Comparison of ENCODE assay signal across 8 cellular contexts in genomic region chr4:42397256-42397634, GRCh38. TPM values are rescaled to one million over a fixed set of nuclear protein-coding genes. Genes with fewer than 3 reads are reported as not detected.
DNase-seq lines count a peak whose midpoint lies in the region; ATAC-seq lines count a peak whose summit lies in the region.

Gene SHISA3 (plus strand): TSS chr4:42397488. CDS start chr4:42398057, 569 bp downstream.

- no peak within 1 kb of the TSS for H3K27ac Mint-ChIP-seq in CD4-positive, CD25-positive, alpha-beta regulatory T cell
- no peak within 1 kb of the TSS for H3K27ac Mint-ChIP-seq in activated CD4-positive, alpha-beta memory T cell treated with anti-CD3 and anti-CD28 coated beads, Interleukin-2, amount 10 ng/mL, durations not matched to agents 7 days and 5 days

- ATAC-seq in CD4-positive, CD25-positive, alpha-beta regulatory T cell (ENCODE audit: low read depth in 2 of 2), result no peak
- ATAC-seq in GM19324 (IDR thresholded peaks at IDR 0.05; ENCODE audit: low FRiP score, unreplicated experiment) (peak; percentile 33), HG03521 (IDR thresholded peaks at IDR 0.05; ENCODE audit: unreplicated experiment) (peak; percentile 25), right cardiac atrium (peak; percentile 77 to 80)

- H3K27me3 Mint-ChIP-seq in CD4-positive, CD25-positive, alpha-beta regulatory T cell, result peaks cover 67% of the 10 kb centered on the region
- H3K27me3 Mint-ChIP-seq in activated CD4-positive, alpha-beta memory T cell treated with anti-CD3 and anti-CD28 coated beads, Interleukin-2, amount 10 ng/mL, durations not matched to agents 7 days and 5 days, result peaks cover 67% of the 10 kb centered on the region

- H3K4me3 Mint-ChIP-seq in CD4-positive, CD25-positive, alpha-beta regulatory T cell, result peak within 1 kb of the TSS; percentile 79 to 90 (median 86)
- H3K4me3 Mint-ChIP-seq in activated CD4-positive, alpha-beta memory T cell treated with anti-CD3 and anti-CD28 coated beads, Interleukin-2, amount 10 ng/mL, durations not matched to agents 7 days and 5 days, result peak within 1 kb of the TSS; percentile 69

- POLR2A ChIA-PET in activated CD4-positive, alpha-beta memory T cell treated with anti-CD3 and anti-CD28 coated beads, Interleukin-2, amount 10 ng/mL, durations not matched to agents 7 days and 5 days (lab: Charles Lee), result interaction anchor here (0.6 kb wide), 1 partner anchor 435 kb away, joined by 3 read pairs; no protein-coding TSS in a partner anchor

- intact Hi-C loops in right cardiac atrium (cut with DNase I), result no loop called here

- peaks cover 6 to 31% (median 16%) of the 10 kb centered on the region in 4 donors for H3K4me1 Mint-ChIP-seq in CD4-positive, CD25-positive, alpha-beta regulatory T cell
- H3K4me1 Mint-ChIP-seq in activated CD4-positive, alpha-beta memory T cell treated with anti-CD3 and anti-CD28 coated beads, Interleukin-2, amount 10 ng/mL, durations not matched to agents 7 days and 5 days, result peaks cover 21% of the 10 kb centered on the region

- H3K36me3 ChIP-seq in CD4-positive, CD25-positive, alpha-beta regulatory T cell (ENCODE audit: control insufficient read depth, insufficient read depth, low read length), result no peaks in the 10 kb centered on the region

- peak within 1 kb of the TSS; percentile 53 for H3K4me3 ChIP-seq in CD4-positive, CD25-positive, alpha-beta regulatory T cell (ENCODE audit: low read depth, low read length)
- H3K4me3 ChIP-seq in right cardiac atrium (ENCODE audit: low read length) (peak within 1 kb of the TSS; percentile 76), skeletal muscle cell (ENCODE audit: low read depth, low read length) (peak within 1 kb of the TSS; percentile 49)

- under 1% methylated on average over 31 of the region's 31 CpGs for WGBS in right cardiac atrium

- no peaks in the 10 kb centered on the region for H3K36me3 Mint-ChIP-seq in CD4-positive, CD25-positive, alpha-beta regulatory T cell
- H3K36me3 Mint-ChIP-seq in activated CD4-positive, alpha-beta memory T cell treated with anti-CD3 and anti-CD28 coated beads, Interleukin-2, amount 10 ng/mL, durations not matched to agents 7 days and 5 days (ENCODE audit: low read depth), result no peaks in the 10 kb centered on the region

- peaks cover 0 to 1% (median 0%) of the 10 kb centered on the region in 7 donors for H3K9me3 Mint-ChIP-seq in CD4-positive, CD25-positive, alpha-beta regulatory T cell
- no peaks in the 10 kb centered on the region for H3K9me3 Mint-ChIP-seq in activated CD4-positive, alpha-beta memory T cell treated with anti-CD3 and anti-CD28 coated beads, Interleukin-2, amount 10 ng/mL, durations not matched to agents 7 days and 5 days

- DNase-seq in CD4-positive, CD25-positive, alpha-beta regulatory T cell, result peak in 1 of 3 donors; percentile 46
- DNase-seq in activated CD4-positive, alpha-beta memory T cell treated with anti-CD3 and anti-CD28 coated beads, Interleukin-2, amount 10 ng/mL, durations not matched to agents 7 days and 5 days, result peak; percentile 38
- DNase-seq in right cardiac atrium (peak; percentile 47 to 83 (median 70)), skeletal muscle cell (ENCODE audit: low read depth) (no peak), middle frontal gyrus (ENCODE audit: extremely low spot score, low spot score) (no peak), GOT3 (lab: John Stamatoyannopoulos, UW) (no peak)

- no peak within 1 kb of the TSS for H3K27ac ChIP-seq in CD4-positive, CD25-positive, alpha-beta regulatory T cell (ENCODE audit: insufficient read depth, low read length, poor library complexity, severe bottlenecking)
- H3K27ac ChIP-seq in right cardiac atrium (ENCODE audit: low read length), result no peak within 1 kb of the TSS

- peaks cover 24% of the 10 kb centered on the region for H3K4me1 ChIP-seq in CD4-positive, CD25-positive, alpha-beta regulatory T cell (ENCODE audit: control insufficient read depth, insufficient read depth, low read length, poor library complexity, severe bottlenecking)
- no peaks in the 10 kb centered on the region for H3K4me1 ChIP-seq in right cardiac atrium (ENCODE audit: control insufficient read depth, insufficient read depth, low read length)

- CTCF ChIA-PET in activated CD4-positive, alpha-beta memory T cell treated with anti-CD3 and anti-CD28 coated beads, Interleukin-2, amount 10 ng/mL, durations not matched to agents 7 days and 5 days (lab: Charles Lee), result interaction anchor here (0.6 kb wide), 1 partner anchor 122 kb away, joined by 3 read pairs; no protein-coding TSS in a partner anchor

- peaks cover 40% of the 10 kb centered on the region for H3K27me3 ChIP-seq in CD4-positive, CD25-positive, alpha-beta regulatory T cell (ENCODE audit: control insufficient read depth, insufficient read depth, low read length)
- H3K27me3 ChIP-seq in right cardiac atrium (ENCODE audit: control insufficient read depth, insufficient read depth), result no peaks in the 10 kb centered on the region

- no peaks in the 10 kb centered on the region for H3K9me3 ChIP-seq in CD4-positive, CD25-positive, alpha-beta regulatory T cell (ENCODE audit: control insufficient read depth in 2 of 2, low read length in 2 of 2)
- no peaks in the 10 kb centered on the region for H3K9me3 ChIP-seq in right cardiac atrium (ENCODE audit: control insufficient read depth, low read length)

RNA-seq across cellular contexts. Expression of gene SHISA3, which starts in this region (rescaled TPM):
- not detected for total RNA-seq in CD4-positive, CD25-positive, alpha-beta regulatory T cell
- polyA plus RNA-seq in CD4-positive, CD25-positive, alpha-beta regulatory T cell, result not detected
- under 1 TPM; 0.58 to 0.60 TPM for total RNA-seq in activated CD4-positive, alpha-beta memory T cell treated with anti-CD3 and anti-CD28 coated beads, Interleukin-2, amount 10 ng/mL, durations not matched to agents 7 days and 5 days
- total RNA-seq in right cardiac atrium, result 1 to 10 TPM; 3.5 to 9.4 (median 9.2) TPM
- 12.2 TPM for polyA plus RNA-seq in right cardiac atrium

Comparison
In these comparisons a context has a peak if more than half of its experiments do, and no peak if none do; other contexts are left out.
1. RNA of gene SHISA3 (polyA plus RNA-seq): 12.2 TPM in right cardiac atrium (single experiment); not detected in CD4-positive, CD25-positive, alpha-beta regulatory T cell; every median in the first group is over 10 times any median in the second.
2. Peak in DNase-seq in activated CD4-positive, alpha-beta memory T cell treated with anti-CD3 and anti-CD28 coated beads, Interleukin-2, amount 10 ng/mL, durations not matched to agents 7 days and 5 days; RNA of the gene not detected or under 1 TPM.
3. ATAC-seq: peak in GM19324 (single experiment), HG03521 (single experiment) and right cardiac atrium (2 of 2); none in CD4-positive, CD25-positive, alpha-beta regulatory T cell (0 of 2).
4. DNase-seq: peak in right cardiac atrium (3 of 3); none in skeletal muscle cell (single experiment), middle frontal gyrus (single experiment) and GOT3 (single experiment).
5. Peak in every context shown above with its lines, with median percentiles within 50 percentile points of each other: H3K4me3 ChIP-seq.